8 cellular contexts compared by ENCODE assay signal in the genomic region with DNA sequence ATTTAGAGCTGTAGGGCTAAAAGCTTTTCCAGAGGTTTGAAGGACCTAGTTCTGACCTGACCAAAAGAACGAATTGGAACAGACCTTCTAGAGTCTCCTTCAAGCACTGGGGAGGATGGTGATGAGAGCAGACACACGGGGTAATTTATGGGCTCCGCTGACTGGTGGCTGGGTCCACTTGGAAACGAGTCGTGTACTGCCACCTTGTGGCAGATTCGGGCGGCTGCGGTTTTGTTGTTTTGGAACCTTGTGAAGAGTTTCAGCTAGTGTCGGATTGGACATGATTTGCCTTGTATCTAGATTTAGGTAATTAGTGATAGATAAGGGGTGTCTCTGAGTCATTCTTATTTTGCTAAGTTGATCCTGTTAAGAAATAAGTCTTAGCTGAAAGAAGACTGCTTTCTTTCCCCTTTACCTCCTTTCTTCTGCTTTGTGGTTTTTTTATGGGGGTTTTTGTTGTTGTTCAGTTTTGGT.
A peak's percentile ranks its signal among the peaks of the same experiment; 100 is the strongest.
DNase-seq lines count a peak whose midpoint lies in the region; ATAC-seq and TF ChIP-seq lines count a peak whose summit lies in the region.

No MANE protein-coding gene starts in this region.

- no peak overlapping the region for H3K9ac ChIP-seq in SK-N-MC (ENCODE audit: insufficient read length)

- H3K4me3 Mint-ChIP-seq in osteocyte (ENCODE audit: unreplicated experiment), result no peak overlapping the region

- no peaks in the 10 kb centered on the region for H3K27me3 ChIP-seq in thyroid gland

- H3K27ac ChIP-seq in SK-N-MC (no peak overlapping the region), thyroid gland (no peak overlapping the region)

- DNase-seq in G401 (ENCODE audit: low spot score), result peak; percentile 92
- peak; percentile 85 for DNase-seq in NB4 (ENCODE audit: low read depth)
- peak; percentile 55 for DNase-seq in SK-N-MC (ENCODE audit: low read depth, low spot score)
- DNase-seq in activated naive CD4-positive, alpha-beta T cell treated with Interleukin-2 at 50 U/mL for 16 hours, result peak; percentile 81
- peak; percentile 76 for DNase-seq in germinal center (ENCODE audit: low spot score)
- DNase-seq in osteocyte (ENCODE audit: extremely low spot score, unreplicated experiment), result peak; percentile 90
- peak; percentile 78 to 81 for DNase-seq in thyroid gland

- H3K36me3 Mint-ChIP-seq in osteocyte (ENCODE audit: unreplicated experiment), result peaks cover 3% of the 10 kb centered on the region

- 8 to 10% methylated on average over 9 of the region's 9 CpGs for WGBS in thyroid gland, 2 donors

- no peak for ATAC-seq in HG02678 (IDR thresholded peaks at IDR 0.05; ENCODE audit: unreplicated experiment)

- no peaks in the 10 kb centered on the region for H3K9me3 Mint-ChIP-seq in osteocyte (ENCODE audit: unreplicated experiment)

- in situ Hi-C loops in G401 (cut with HindIII; ENCODE audit: low sequenced_read_pairs), result no loop called here

- H3K27me3 Mint-ChIP-seq in osteocyte (ENCODE audit: unreplicated experiment), result no peaks in the 10 kb centered on the region

- H3K4me1 Mint-ChIP-seq in osteocyte (ENCODE audit: unreplicated experiment), result peaks cover 4% of the 10 kb centered on the region

- TF ChIP-seq POLR2A in NB4 (IDR thresholded peaks at IDR 0.05; ENCODE audit: extremely low read depth, insufficient read length) (no peak), thyroid gland (IDR thresholded peaks at IDR 0.05) (no peak)

- no peaks in the 10 kb centered on the region for H3K4me1 ChIP-seq in thyroid gland

- H3K36me3 ChIP-seq in SK-N-MC (ENCODE audit: insufficient read depth, low read length) (peaks cover 6% of the 10 kb centered on the region; the same call in 1 of the 2 replicates), thyroid gland (no peaks in the 10 kb centered on the region)

- intact Hi-C loops in thyroid gland (cut with DNase I), result no loop called here

- no peak overlapping the region for H3K27ac Mint-ChIP-seq in osteocyte (ENCODE audit: unreplicated experiment)

- H3K9me3 ChIP-seq in SK-N-MC (ENCODE audit: low read depth, low read length) (no peaks in the 10 kb centered on the region), thyroid gland (no peaks in the 10 kb centered on the region)

- peak; percentile 92 for TF ChIP-seq CTCF in NB4 (IDR thresholded peaks at IDR 0.05; ENCODE audit: low read depth, low read length)
- peak; percentile 92 for TF ChIP-seq CTCF in osteocyte (IDR thresholded peaks at IDR 0.05)
- TF ChIP-seq CTCF in thyroid gland (IDR thresholded peaks at IDR 0.05), result peak; percentile 48 to 85 (median 74)

- H3K4me3 ChIP-seq in NB4 (ENCODE audit: low read depth, low read length) (no peak overlapping the region), SK-N-MC (no peak overlapping the region), thyroid gland (replicated peaks in 1 of 3) (no peak overlapping the region)
